Comparison of ENCODE assay signal across 36 cellular contexts in the genomic region with DNA sequence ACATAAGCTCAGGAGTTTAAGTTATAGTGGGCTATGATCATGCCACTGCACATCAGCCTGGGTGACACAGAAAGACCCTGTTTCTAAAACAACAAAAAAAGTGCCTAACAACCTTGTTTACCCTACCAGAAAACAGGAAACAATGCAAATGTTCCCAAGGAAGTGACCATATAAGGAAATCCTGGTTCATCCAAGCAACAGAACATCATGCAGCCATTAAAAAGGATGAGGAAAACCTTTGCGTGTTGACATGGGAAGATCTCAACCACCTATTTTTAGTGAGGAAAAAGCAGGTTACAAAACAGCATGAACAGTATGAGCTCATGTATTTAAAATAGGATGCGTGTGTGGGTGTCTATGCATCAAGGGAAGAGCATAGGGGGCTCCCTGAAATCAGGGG. TPM values are rescaled to one million over a fixed set of nuclear protein-coding genes. Genes with fewer than 3 reads are reported as not detected.
"Had no signal": no experiment of that assay in that cellular context is flagged by ENCODE, and none has a peak within 500 bp of the region (broad histone marks: within the 10 kb centered on the region; RNA-seq: fewer than 3 reads in every experiment).

No MANE protein-coding gene starts in this region.

- FAIRE-seq: colon, endothelial cell of umbilical vein had no signal

- H3K4me1 Mint-ChIP-seq: activated CD4-positive, alpha-beta T cell treated with anti-CD3 and anti-CD28 coated beads for 36 hours; activated CD4-positive, alpha-beta T cell treated with anti-CD3 and anti-CD28 coated beads, Interleukin-2, amount 10 ng/mL, durations not matched to agents 24 days and 14 days; activated CD8-positive, alpha-beta memory T cell treated with anti-CD3 and anti-CD28 coated beads, Interleukin-2, amount 10 ng/mL, durations not matched to agents 7 days and 5 days; activated naive CD8-positive, alpha-beta T cell treated with anti-CD3 and anti-CD28 coated beads for 36 hours; activated naive CD8-positive, alpha-beta T cell treated with anti-CD3 and anti-CD28 coated beads, Interleukin-2, amount 50 U/mL, for 24 hours had no signal

- H3K36me3 Mint-ChIP-seq: activated CD4-positive, alpha-beta memory T cell treated with anti-CD3 and anti-CD28 coated beads for 36 hours; activated CD8-positive, alpha-beta memory T cell treated with anti-CD3 and anti-CD28 coated beads, Interleukin-2, amount 10 ng/mL, durations not matched to agents 7 days and 5 days; activated naive CD4-positive, alpha-beta T cell treated with anti-CD3 and anti-CD28 coated beads, Interleukin-2, amount 50 U/mL, for 24 hours; activated naive CD8-positive, alpha-beta T cell treated with anti-CD3 and anti-CD28 coated beads for 36 hours had no signal

- H3K36me3 ChIP-seq: adrenal gland, esophagus squamous epithelium, gastroesophageal sphincter had no signal

- H3K27me3 Mint-ChIP-seq: activated CD8-positive, alpha-beta memory T cell treated with anti-CD3 and anti-CD28 coated beads, Interleukin-2, amount 10 ng/mL, durations not matched to agents 7 days and 5 days had no signal

- DNase-seq: activated CD4-positive, alpha-beta memory T cell treated with anti-CD3 and anti-CD28 coated beads for 36 hours; activated CD4-positive, alpha-beta T cell treated with anti-CD3 and anti-CD28 coated beads for 36 hours; activated CD4-positive, alpha-beta T cell treated with anti-CD3 and anti-CD28 coated beads, Interleukin-2, amount 10 ng/mL, durations not matched to agents 24 days and 14 days; activated CD4-positive, CD25-positive, alpha-beta regulatory T cell; activated CD4-positive, CD25-positive, alpha-beta regulatory T cell treated with anti-CD3 and anti-CD28 coated beads, Interleukin-2, amount 50 U/mL, for 72 hours; activated CD8-positive, alpha-beta memory T cell treated with anti-CD3 and anti-CD28 coated beads, Interleukin-2, amount 10 ng/mL, durations not matched to agents 7 days and 5 days; activated CD8-positive, alpha-beta memory T cell treated with anti-CD3 and anti-CD28 coated beads, Interleukin-2, amount 50 U/mL, for 4 hours; activated CD8-positive, alpha-beta T cell treated with anti-CD3 and anti-CD28 coated beads, Interleukin-2, amount 10 ng/mL, durations not matched to agents 7 days and 5 days; activated effector memory CD4-positive, alpha-beta T cell treated with anti-CD3 and anti-CD28 coated beads, Interleukin-2, amount 50 U/mL, for 16 hours; activated naive CD4-positive, alpha-beta T cell treated with anti-CD3 and anti-CD28 coated beads for 36 hours; activated naive CD8-positive, alpha-beta T cell treated with anti-CD3 and anti-CD28 coated beads for 36 hours; activated naive CD8-positive, alpha-beta T cell treated with anti-CD3 and anti-CD28 coated beads, Interleukin-2, amount 50 U/mL, for 24 hours; activated T-cell treated with anti-CD3 and anti-CD28 coated beads, Interleukin-2, amount 50 U/mL, for 1 hour; activated T-cell treated with anti-CD3 and anti-CD28 coated beads, Interleukin-2, amount 50 U/mL, for 48 hours; adrenal gland; amygdala; aorta; body of pancreas; cortex of kidney; dermis blood vessel endothelial cell; effector CD4-positive, alpha-beta T cell; effector memory CD8-positive, alpha-beta T cell; esophagus squamous epithelium; foreskin melanocyte; head of caudate nucleus; T-helper 2 cell had no signal

- H3K27me3 ChIP-seq: adrenal gland, body of pancreas had no signal

- ATAC-seq: activated CD4-positive, alpha-beta T cell treated with anti-CD3 and anti-CD28 coated beads for 36 hours; activated CD8-positive, alpha-beta memory T cell treated with anti-CD3 and anti-CD28 coated beads, Interleukin-2, amount 10 ng/mL, durations not matched to agents 7 days and 5 days; activated CD8-positive, alpha-beta T cell treated with anti-CD3 and anti-CD28 coated beads, Interleukin-2, amount 10 ng/mL, durations not matched to agents 7 days and 5 days; activated naive CD8-positive, alpha-beta T cell treated with anti-CD3 and anti-CD28 coated beads, Interleukin-2, amount 50 U/mL, for 24 hours; body of pancreas; effector memory CD8-positive, alpha-beta T cell; gastroesophageal sphincter had no signal

- H3K27ac Mint-ChIP-seq: activated CD4-positive, alpha-beta memory T cell treated with anti-CD3 and anti-CD28 coated beads for 36 hours; activated CD4-positive, alpha-beta T cell treated with anti-CD3 and anti-CD28 coated beads for 36 hours; activated CD4-positive, alpha-beta T cell treated with anti-CD3 and anti-CD28 coated beads, Interleukin-2, amount 10 ng/mL, durations not matched to agents 24 days and 14 days; activated CD8-positive, alpha-beta memory T cell treated with anti-CD3 and anti-CD28 coated beads, Interleukin-2, amount 10 ng/mL, durations not matched to agents 7 days and 5 days; activated CD8-positive, alpha-beta T cell treated with anti-CD3 and anti-CD28 coated beads, Interleukin-2, amount 10 ng/mL, durations not matched to agents 7 days and 5 days; activated naive CD4-positive, alpha-beta T cell treated with anti-CD3 and anti-CD28 coated beads for 36 hours; activated naive CD4-positive, alpha-beta T cell treated with anti-CD3 and anti-CD28 coated beads, Interleukin-2, amount 50 U/mL, for 24 hours; activated naive CD8-positive, alpha-beta T cell treated with anti-CD3 and anti-CD28 coated beads for 36 hours; activated naive CD8-positive, alpha-beta T cell treated with anti-CD3 and anti-CD28 coated beads, Interleukin-2, amount 50 U/mL, for 24 hours; activated T-helper 1 cell treated with anti-CD3 and anti-CD28 coated beads, Interleukin-12 subunit alpha, Interleukin-12 subunit beta, Interleukin-2, Interleukin-4 antibody, amounts not matched to agents 30 ng/mL and 10 ng/mL and 1 ng/mL, durations not matched to agents 14 hours and 24 hours and 36 hours; activated T-helper 2 cell treated with anti-CD3 and anti-CD28 coated beads, Interferon-gamma antibody, Interleukin-2, Interleukin-4, amounts not matched to agents 10 μg/mL and 5 μg/mL and 100 μg/mL, durations not matched to agents 14 hours and 24 hours and 36 hours; effector memory CD8-positive, alpha-beta T cell had no signal

- H3K4me3 ChIP-seq: adrenal gland, body of pancreas, esophagus squamous epithelium, gastroesophageal sphincter had no signal

- H3K27ac ChIP-seq: adrenal gland, body of pancreas, epithelial cell of prostate, esophagus squamous epithelium, gastroesophageal sphincter had no signal

- H3K9me3 ChIP-seq: adrenal gland, body of pancreas, esophagus squamous epithelium, gastroesophageal sphincter had no signal

- H3K4me1 ChIP-seq: adrenal gland, body of pancreas, esophagus squamous epithelium had no signal

- H3K9me3 Mint-ChIP-seq: activated CD4-positive, alpha-beta memory T cell treated with anti-CD3 and anti-CD28 coated beads for 36 hours; activated CD4-positive, alpha-beta T cell treated with anti-CD3 and anti-CD28 coated beads, Interleukin-2, amount 10 ng/mL, durations not matched to agents 24 days and 14 days; activated naive CD4-positive, alpha-beta T cell treated with anti-CD3 and anti-CD28 coated beads for 36 hours; activated naive CD4-positive, alpha-beta T cell treated with anti-CD3 and anti-CD28 coated beads, Interleukin-2, amount 50 U/mL, for 24 hours; activated naive CD8-positive, alpha-beta T cell treated with anti-CD3 and anti-CD28 coated beads for 36 hours; activated naive CD8-positive, alpha-beta T cell treated with anti-CD3 and anti-CD28 coated beads, Interleukin-2, amount 50 U/mL, for 24 hours; activated T-helper 1 cell treated with anti-CD3 and anti-CD28 coated beads, Interleukin-12 subunit alpha, Interleukin-12 subunit beta, Interleukin-2, Interleukin-4 antibody, amounts not matched to agents 30 ng/mL and 10 ng/mL and 1 ng/mL, durations not matched to agents 14 hours and 24 hours and 36 hours; activated T-helper 2 cell treated with anti-CD3 and anti-CD28 coated beads, Interferon-gamma antibody, Interleukin-2, Interleukin-4, amounts not matched to agents 10 μg/mL and 5 μg/mL and 100 μg/mL, durations not matched to agents 14 hours and 24 hours and 36 hours; effector memory CD8-positive, alpha-beta T cell had no signal

- H3K4me3 Mint-ChIP-seq: activated CD4-positive, alpha-beta memory T cell treated with anti-CD3 and anti-CD28 coated beads for 36 hours; activated CD4-positive, alpha-beta T cell treated with anti-CD3 and anti-CD28 coated beads for 36 hours; activated CD4-positive, alpha-beta T cell treated with anti-CD3 and anti-CD28 coated beads, Interleukin-2, amount 10 ng/mL, durations not matched to agents 24 days and 14 days; activated CD8-positive, alpha-beta memory T cell treated with anti-CD3 and anti-CD28 coated beads, Interleukin-2, amount 10 ng/mL, durations not matched to agents 7 days and 5 days; activated CD8-positive, alpha-beta T cell treated with anti-CD3 and anti-CD28 coated beads, Interleukin-2, amount 10 ng/mL, durations not matched to agents 7 days and 5 days; activated naive CD4-positive, alpha-beta T cell treated with anti-CD3 and anti-CD28 coated beads for 36 hours; activated naive CD4-positive, alpha-beta T cell treated with anti-CD3 and anti-CD28 coated beads, Interleukin-2, amount 50 U/mL, for 24 hours; activated naive CD8-positive, alpha-beta T cell treated with anti-CD3 and anti-CD28 coated beads for 36 hours; activated naive CD8-positive, alpha-beta T cell treated with anti-CD3 and anti-CD28 coated beads, Interleukin-2, amount 50 U/mL, for 24 hours; activated T-helper 1 cell treated with anti-CD3 and anti-CD28 coated beads, Interleukin-12 subunit alpha, Interleukin-12 subunit beta, Interleukin-2, Interleukin-4 antibody, amounts not matched to agents 30 ng/mL and 10 ng/mL and 1 ng/mL, durations not matched to agents 14 hours and 24 hours and 36 hours; effector memory CD8-positive, alpha-beta T cell had no signal

RNA-seq across cellular contexts. Expression of a gene that starts 13.7 kb away (rescaled TPM):
- total RNA-seq: activated CD4-positive, alpha-beta memory T cell treated with anti-CD3 and anti-CD28 coated beads for 36 hours; activated CD4-positive, alpha-beta T cell treated with anti-CD3 and anti-CD28 coated beads for 36 hours; activated CD4-positive, alpha-beta T cell treated with anti-CD3 and anti-CD28 coated beads, Interleukin-2, amount 10 ng/mL, durations not matched to agents 24 days and 14 days; activated CD8-positive, alpha-beta memory T cell treated with anti-CD3 and anti-CD28 coated beads for 36 hours; activated CD8-positive, alpha-beta memory T cell treated with anti-CD3 and anti-CD28 coated beads, Interleukin-2, amount 10 ng/mL, durations not matched to agents 7 days and 5 days; activated CD8-positive, alpha-beta T cell treated with anti-CD3 and anti-CD28 coated beads, Interleukin-2, amount 10 ng/mL, durations not matched to agents 7 days and 5 days; activated naive CD4-positive, alpha-beta T cell treated with anti-CD3 and anti-CD28 coated beads for 36 hours; activated naive CD8-positive, alpha-beta T cell treated with anti-CD3 and anti-CD28 coated beads for 36 hours; activated T-helper 1 cell treated with anti-CD3 and anti-CD28 coated beads, Interleukin-12 subunit alpha, Interleukin-12 subunit beta, Interleukin-2, Interleukin-4 antibody, amounts not matched to agents 30 ng/mL and 10 ng/mL and 1 ng/mL, durations not matched to agents 14 hours and 24 hours and 36 hours; activated T-helper 2 cell treated with anti-CD3 and anti-CD28 coated beads, Interferon-gamma antibody, Interleukin-2, Interleukin-4, amounts not matched to agents 10 μg/mL and 5 μg/mL and 100 μg/mL, durations not matched to agents 14 hours and 24 hours and 36 hours; body of pancreas; dermis blood vessel endothelial cell; endothelial cell of umbilical vein; fibroblast of villous mesenchyme; glomerular endothelial cell had no signal
- polyA plus RNA-seq: endothelial cell of umbilical vein had no signal
